Comparison of ENCODE assay signal across 8 cellular contexts in genomic region chr11:111565111-111565720, GRCh38. TPM values are rescaled to one million over a fixed set of nuclear protein-coding genes. Genes with fewer than 3 reads are reported as not detected.
DNase-seq lines count a peak whose midpoint lies in the region; ATAC-seq and FAIRE-seq lines count a peak whose summit lies in the region.

No MANE protein-coding gene starts in this region.

- H3K27me3 ChIP-seq in CD4-positive, CD25-positive, alpha-beta regulatory T cell (ENCODE audit: control insufficient read depth, insufficient read depth, low read length) = no peaks in the 10 kb centered on the region

- H3K27me3 Mint-ChIP-seq in CD4-positive, CD25-positive, alpha-beta regulatory T cell = no peaks in the 10 kb centered on the region
- H3K27me3 Mint-ChIP-seq in activated CD8-positive, alpha-beta memory T cell treated with anti-CD3 and anti-CD28 coated beads, Interleukin-2, amount 10 ng/mL, durations not matched to agents 7 days and 5 days = peaks cover 9% of the 10 kb centered on the region

- FAIRE-seq in endometrium (lab: Jason Lieb, UNC) = peak; percentile 80

- no peak overlapping the region for H3K27ac ChIP-seq in CD4-positive, CD25-positive, alpha-beta regulatory T cell (ENCODE audit: insufficient read depth, low read length, poor library complexity, severe bottlenecking)

- no peak overlapping the region for H3K27ac Mint-ChIP-seq in CD4-positive, CD25-positive, alpha-beta regulatory T cell
- no peak overlapping the region for H3K27ac Mint-ChIP-seq in activated CD8-positive, alpha-beta memory T cell treated with anti-CD3 and anti-CD28 coated beads, Interleukin-2, amount 10 ng/mL, durations not matched to agents 7 days and 5 days

- no peak overlapping the region for H3K4me3 Mint-ChIP-seq in CD4-positive, CD25-positive, alpha-beta regulatory T cell
- no peak overlapping the region for H3K4me3 Mint-ChIP-seq in activated CD8-positive, alpha-beta memory T cell treated with anti-CD3 and anti-CD28 coated beads, Interleukin-2, amount 10 ng/mL, durations not matched to agents 7 days and 5 days

- H3K4me1 Mint-ChIP-seq in CD4-positive, CD25-positive, alpha-beta regulatory T cell = no peaks in the 10 kb centered on the region
- no peaks in the 10 kb centered on the region for H3K4me1 Mint-ChIP-seq in activated CD8-positive, alpha-beta memory T cell treated with anti-CD3 and anti-CD28 coated beads, Interleukin-2, amount 10 ng/mL, durations not matched to agents 7 days and 5 days

- H3K4me1 ChIP-seq in CD4-positive, CD25-positive, alpha-beta regulatory T cell (ENCODE audit: control insufficient read depth, insufficient read depth, low read length, poor library complexity, severe bottlenecking) = no peaks in the 10 kb centered on the region

- H3K36me3 ChIP-seq in CD4-positive, CD25-positive, alpha-beta regulatory T cell (ENCODE audit: control insufficient read depth, insufficient read depth, low read length) = no peaks in the 10 kb centered on the region

- H3K4me3 ChIP-seq in CD4-positive, CD25-positive, alpha-beta regulatory T cell (ENCODE audit: low read depth, low read length) = no peak overlapping the region

- peak; percentile 47 to 71 (median 62) for DNase-seq in CD4-positive, CD25-positive, alpha-beta regulatory T cell
- DNase-seq in HT-29 (ENCODE audit: low spot score) (peak; percentile 86), NOMO-1 treated with dmso at 0.1 percent for 144 hours (lab: John Stamatoyannopoulos, UW; ENCODE audit: unreplicated experiment) (peak; percentile 13), midbrain (lab: John Stamatoyannopoulos, UW) (peak; percentile 75), superior temporal gyrus (ENCODE audit: extremely low spot score) (peak; percentile 94)
- peak; percentile 70 for DNase-seq in activated CD8-positive, alpha-beta memory T cell treated with anti-CD3 and anti-CD28 coated beads, Interleukin-2, amount 10 ng/mL, durations not matched to agents 7 days and 5 days

- CTCF ChIA-PET in activated CD8-positive, alpha-beta memory T cell treated with anti-CD3 and anti-CD28 coated beads, Interleukin-2, amount 10 ng/mL, durations not matched to agents 7 days and 5 days (lab: Charles Lee) = interaction anchor here (1.0 to 1.8 kb wide), 3 partner anchors 14 to 214 kb away, joined by 3 to 6 read pairs (median 4); no protein-coding TSS in a partner anchor

- no peaks in the 10 kb centered on the region for H3K9me3 ChIP-seq in CD4-positive, CD25-positive, alpha-beta regulatory T cell (ENCODE audit: control insufficient read depth in 2 of 2, low read length in 2 of 2)

- no peaks in the 10 kb centered on the region for H3K9me3 Mint-ChIP-seq in CD4-positive, CD25-positive, alpha-beta regulatory T cell
- H3K9me3 Mint-ChIP-seq in activated CD8-positive, alpha-beta memory T cell treated with anti-CD3 and anti-CD28 coated beads, Interleukin-2, amount 10 ng/mL, durations not matched to agents 7 days and 5 days (ENCODE audit: low read depth) = no peaks in the 10 kb centered on the region

- ATAC-seq in CD4-positive, CD25-positive, alpha-beta regulatory T cell (ENCODE audit: low read depth in 2 of 2) = peak in 1 of 2 donors; percentile 45
- ATAC-seq in activated CD8-positive, alpha-beta memory T cell treated with anti-CD3 and anti-CD28 coated beads, Interleukin-2, amount 10 ng/mL, durations not matched to agents 7 days and 5 days = peak; percentile 23
- ATAC-seq in GM19328 (IDR thresholded peaks at IDR 0.05; ENCODE audit: unreplicated experiment) = no peak

- H3K36me3 Mint-ChIP-seq in CD4-positive, CD25-positive, alpha-beta regulatory T cell = no peaks in the 10 kb centered on the region
- H3K36me3 Mint-ChIP-seq in activated CD8-positive, alpha-beta memory T cell treated with anti-CD3 and anti-CD28 coated beads, Interleukin-2, amount 10 ng/mL, durations not matched to agents 7 days and 5 days = no peaks in the 10 kb centered on the region

RNA-seq across cellular contexts. Expression of gene LAYN, which starts 24.7 kb away (rescaled TPM):
- total RNA-seq in CD4-positive, CD25-positive, alpha-beta regulatory T cell = 15.8 TPM
- polyA plus RNA-seq in CD4-positive, CD25-positive, alpha-beta regulatory T cell = 10 to 100 TPM in 2 of 4 donors, 1 to 10 TPM in 2; 6.2 to 17.9 (median 10.1) TPM
- total RNA-seq in HT-29 (2014; rRNA removed; shearing (Covaris generic)) = not detected in 2 replicates
- 10 to 100 TPM in 1 of 2 experiments, 1 to 10 TPM in 1; 5.6 to 40.1 TPM for total RNA-seq in activated CD8-positive, alpha-beta memory T cell treated with anti-CD3 and anti-CD28 coated beads, Interleukin-2, amount 10 ng/mL, durations not matched to agents 7 days and 5 days

RNA-seq across cellular contexts. Expression of gene SIK2, which starts 37.0 kb away (rescaled TPM):
- 8.7 TPM for total RNA-seq in CD4-positive, CD25-positive, alpha-beta regulatory T cell
- polyA plus RNA-seq in CD4-positive, CD25-positive, alpha-beta regulatory T cell = under 1 TPM; 0.05 to 0.23 (median 0.14) TPM
- total RNA-seq in HT-29 (2014; rRNA removed; shearing (Covaris generic)) = 11.4 and 12.4 TPM in 2 replicates
- 1 to 10 TPM; 7.9 to 9.7 TPM for total RNA-seq in activated CD8-positive, alpha-beta memory T cell treated with anti-CD3 and anti-CD28 coated beads, Interleukin-2, amount 10 ng/mL, durations not matched to agents 7 days and 5 days

RNA-seq across cellular contexts. Expression of gene HOATZ, which starts 50.6 kb away (rescaled TPM):
- total RNA-seq in CD4-positive, CD25-positive, alpha-beta regulatory T cell = not detected
- polyA plus RNA-seq in CD4-positive, CD25-positive, alpha-beta regulatory T cell = not detected
- not detected in 2 replicates for total RNA-seq in HT-29 (2014; rRNA removed; shearing (Covaris generic))
- total RNA-seq in activated CD8-positive, alpha-beta memory T cell treated with anti-CD3 and anti-CD28 coated beads, Interleukin-2, amount 10 ng/mL, durations not matched to agents 7 days and 5 days = not detected

RNA-seq across cellular contexts. Expression of gene BTG4, which starts 53.0 kb away (rescaled TPM):
- not detected for total RNA-seq in CD4-positive, CD25-positive, alpha-beta regulatory T cell
- polyA plus RNA-seq in CD4-positive, CD25-positive, alpha-beta regulatory T cell = under 1 TPM in 1 of 4 donors, not detected in 3; 0.23 TPM
- not detected in 2 replicates for total RNA-seq in HT-29 (2014; rRNA removed; shearing (Covaris generic))
- total RNA-seq in activated CD8-positive, alpha-beta memory T cell treated with anti-CD3 and anti-CD28 coated beads, Interleukin-2, amount 10 ng/mL, durations not matched to agents 7 days and 5 days = under 1 TPM in 1 of 2 experiments, not detected in 1; 0.30 TPM

Comparison
In these comparisons a context has a peak if more than half of its experiments do, and no peak if none do; other contexts are left out.
1. DNase-seq: peak in every context shown above with its lines; median percentile 94 in superior temporal gyrus; 86 in HT-29; 75 in midbrain; 70 in activated CD8-positive, alpha-beta memory T cell treated with anti-CD3 and anti-CD28 coated beads, Interleukin-2, amount 10 ng/mL, durations not matched to agents 7 days and 5 days; 62 in CD4-positive, CD25-positive, alpha-beta regulatory T cell; 13 in NOMO-1 treated with dmso at 0.1 percent for 144 hours.